Comparison of ENCODE assay signal across 23 cellular contexts in the genomic region with DNA sequence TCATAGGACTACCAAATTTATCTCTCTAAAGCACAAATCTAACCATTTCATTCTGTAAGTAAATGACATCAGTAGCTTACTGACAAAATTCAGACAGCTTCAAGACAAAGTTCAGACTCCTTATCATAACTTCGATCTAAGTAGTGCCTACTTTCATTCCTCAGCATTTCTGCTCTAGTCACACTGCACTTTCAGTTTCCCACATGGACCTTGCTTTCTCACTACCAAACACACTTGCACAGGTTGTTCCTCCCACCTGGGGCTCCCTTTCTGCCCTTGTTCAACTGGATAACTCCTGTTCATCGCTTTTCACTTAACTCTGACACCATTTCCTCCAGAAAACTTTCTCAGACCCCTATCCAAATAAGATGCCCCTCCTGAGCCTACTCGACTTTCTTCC. TPM values are rescaled to one million over a fixed set of nuclear protein-coding genes. Genes with fewer than 3 reads are reported as not detected.
DNase-seq lines count a peak whose midpoint lies in the region; ATAC-seq, FAIRE-seq and TF ChIP-seq lines count a peak whose summit lies in the region.
"Had no signal": no experiment of that assay in that cellular context is flagged by ENCODE, and none has a peak within 500 bp of the region (broad histone marks: within the 10 kb centered on the region; RNA-seq: fewer than 3 reads in every experiment).

No MANE protein-coding gene starts in this region.

- H3K27me3 Mint-ChIP-seq in mesothelial cell of epicardium (ENCODE audit: low read depth): no peaks in the 10 kb centered on the region

- DNase-seq in endothelial cell of umbilical vein (ENCODE audit: low read depth, low spot score): no peak
- no peak for DNase-seq in right cardiac atrium
- no peak for DNase-seq in mesothelial cell of epicardium (ENCODE audit: low spot score in 2 of 2, unreplicated experiment in 2 of 2)
- DNase-seq in thyroid gland: no peak
- DNase-seq: BE2C, Caco-2, EL, KBM-7, NCI-H1436, NCI-H2029, NCI-H2171, NCI-H526, SW 1271 had no signal

- H3K9me3 ChIP-seq in Loucy (ENCODE audit: insufficient read depth, low read depth, low read length) (no peaks in the 10 kb centered on the region), endothelial cell of umbilical vein (replicated peaks; ENCODE audit: control insufficient read depth, insufficient read depth, low read length) (no peaks in the 10 kb centered on the region), right cardiac atrium (ENCODE audit: control insufficient read depth, low read length) (no peaks in the 10 kb centered on the region), thyroid gland (no peaks in the 10 kb centered on the region)
- H3K9me3 ChIP-seq: BE2C, Caco-2, SJSA1 had no signal

- H3K4me1 ChIP-seq in ACC112 (ENCODE audit: control insufficient read depth, insufficient read depth, low read length, unreplicated experiment) (no peaks in the 10 kb centered on the region), Loucy (ENCODE audit: insufficient read depth, low read length, poor library complexity, severe bottlenecking) (no peaks in the 10 kb centered on the region), endothelial cell of umbilical vein (ENCODE audit: control insufficient read depth, extremely low read depth, insufficient read depth, low read length) (no peaks in the 10 kb centered on the region), right cardiac atrium (ENCODE audit: control insufficient read depth, insufficient read depth, low read length) (no peaks in the 10 kb centered on the region), thyroid gland (no peaks in the 10 kb centered on the region)
- H3K4me1 ChIP-seq: BE2C, Caco-2, SJSA1 had no signal

- H3K9me3 Mint-ChIP-seq in mesothelial cell of epicardium: no peaks in the 10 kb centered on the region
- H3K9me3 Mint-ChIP-seq: GM23338 had no signal

- no peak overlapping the region for H3K4me2 ChIP-seq in Loucy (ENCODE audit: low read depth, low read length, poor library complexity, severe bottlenecking)
- H3K4me2 ChIP-seq in endothelial cell of umbilical vein (ENCODE audit: insufficient read depth, low read length): no peak overlapping the region
- H3K4me2 ChIP-seq: GM23338 had no signal

- no peak overlapping the region for H3K4me3 Mint-ChIP-seq in mesothelial cell of epicardium
- H3K4me3 Mint-ChIP-seq: CD4-positive, CD25-positive, alpha-beta regulatory T cell; GM23338 had no signal

- no TSS peak for BruUV-seq in endothelial cell of umbilical vein (replicated peaks; lab: Mats Ljungman, UMichigan)

- POLR2A ChIA-PET in endothelial cell of umbilical vein (lab: Charles Lee): no interaction called here

- CTCF ChIA-PET in endothelial cell of umbilical vein (lab: Charles Lee): no interaction called here

- TF ChIP-seq POLR2A in endothelial cell of umbilical vein (IDR thresholded peaks at IDR 0.05; ENCODE audit: low read depth, low read length) (no peak), thyroid gland (IDR thresholded peaks at IDR 0.05) (no peak)

- dilution Hi-C loops in endothelial cell of umbilical vein (cut with MboI; ENCODE audit: extremely low pct_ligation_motif_present, low sequenced_read_pairs): no loop called here

- no peak overlapping the region for H3K4me3 ChIP-seq in ACC112 (ENCODE audit: low read depth, low read length)
- no peak overlapping the region for H3K4me3 ChIP-seq in Loucy (ENCODE audit: low read length, poor library complexity, severe bottlenecking)
- no peak overlapping the region for H3K4me3 ChIP-seq in endothelial cell of umbilical vein (replicated peaks in 1 of 3; ENCODE audit: insufficient read depth in 1 of 3, low read depth in 1 of 3, low read length in 3 of 3)
- no peak overlapping the region for H3K4me3 ChIP-seq in right cardiac atrium (ENCODE audit: low read length)
- no peak overlapping the region for H3K4me3 ChIP-seq in thyroid gland (replicated peaks in 1 of 3)
- H3K4me3 ChIP-seq: GM12878, GM23338, SJSA1 had no signal

- 88% methylated on average over 3 of the region's 3 CpGs for WGBS in right cardiac atrium
- WGBS in thyroid gland, 2 donors: 67 to 70% methylated on average over 3 of the region's 3 CpGs

- FAIRE-seq in endothelial cell of umbilical vein (lab: Jason Lieb, UNC): no peak
- FAIRE-seq: GM12878 had no signal

- no peaks in the 10 kb centered on the region for H4K20me1 ChIP-seq in Loucy (ENCODE audit: insufficient read depth, low read length, poor library complexity, severe bottlenecking)
- no peaks in the 10 kb centered on the region for H4K20me1 ChIP-seq in endothelial cell of umbilical vein (replicated peaks; ENCODE audit: control insufficient read depth, extremely low read depth, insufficient read depth, low read length)

- H3K4me1 Mint-ChIP-seq in mesothelial cell of epicardium: no peaks in the 10 kb centered on the region
- H3K4me1 Mint-ChIP-seq: CD4-positive, CD25-positive, alpha-beta regulatory T cell; GM23338 had no signal

- H3K36me3 Mint-ChIP-seq in mesothelial cell of epicardium: no peaks in the 10 kb centered on the region
- H3K36me3 Mint-ChIP-seq: CD4-positive, CD25-positive, alpha-beta regulatory T cell had no signal

- H3K36me3 ChIP-seq in ACC112 (ENCODE audit: insufficient read depth, low read length) (no peaks in the 10 kb centered on the region), Loucy (ENCODE audit: insufficient read depth, low read length) (no peaks in the 10 kb centered on the region), endothelial cell of umbilical vein (ENCODE audit: control insufficient read depth in 2 of 2, extremely low read depth in 1 of 2, insufficient read depth in 2 of 2, low read length in 2 of 2) (no peaks in the 10 kb centered on the region), thyroid gland (no peaks in the 10 kb centered on the region)
- H3K36me3 ChIP-seq: BE2C, SJSA1 had no signal

- H2AFZ ChIP-seq in ACC112 (ENCODE audit: low read length, unreplicated experiment) (peak overlapping the region; percentile 55), Loucy (ENCODE audit: low read length) (peak overlapping the region; percentile 57; the same call in 1 of the 2 replicates), endothelial cell of umbilical vein (ENCODE audit: low read depth, low read length) (no peak overlapping the region)

- H3K9me2 ChIP-seq in Loucy (replicated peaks; ENCODE audit: low read depth, low read length): no peaks in the 10 kb centered on the region

- no peak for TF ChIP-seq CTCF in Loucy (conservative IDR thresholded peaks at IDR 0.05; ENCODE audit: low read length)
- TF ChIP-seq CTCF in endothelial cell of umbilical vein (IDR thresholded peaks at IDR 0.05; ENCODE audit: extremely low read depth in 1 of 2, insufficient read depth in 1 of 2, low read depth in 1 of 2, low read length in 2 of 2): no peak
- TF ChIP-seq CTCF in mesothelial cell of epicardium (IDR thresholded peaks at IDR 0.05; ENCODE audit: unreplicated experiment): no peak
- TF ChIP-seq CTCF in thyroid gland (IDR thresholded peaks at IDR 0.05): no peak

- H3K9me1 ChIP-seq in endothelial cell of umbilical vein (replicated peaks; ENCODE audit: control insufficient read depth, extremely low read depth, insufficient read depth, low read length): no peaks in the 10 kb centered on the region

- no peaks in the 10 kb centered on the region for H3F3A ChIP-seq in Loucy (ENCODE audit: low read depth)

- ATAC-seq in GM18867 (IDR thresholded peaks at IDR 0.05; ENCODE audit: unreplicated experiment) (peak; percentile 47), right cardiac atrium (no peak), GM19328 (IDR thresholded peaks at IDR 0.05; ENCODE audit: unreplicated experiment) (no peak)
- ATAC-seq: GM12878, GM23338, HCT116, Panc1 had no signal

- H3K79me2 ChIP-seq in ACC112 (ENCODE audit: control insufficient read depth, insufficient read depth, low read length, unreplicated experiment): no peaks in the 10 kb centered on the region
- H3K79me2 ChIP-seq in Loucy (ENCODE audit: insufficient read depth, low read length): no peaks in the 10 kb centered on the region
- no peaks in the 10 kb centered on the region for H3K79me2 ChIP-seq in endothelial cell of umbilical vein (ENCODE audit: control insufficient read depth, insufficient read depth, low read length)

- H3K9ac ChIP-seq in Loucy (ENCODE audit: low read depth, low read length, poor library complexity, severe bottlenecking) (no peak overlapping the region), endothelial cell of umbilical vein (replicated peaks; ENCODE audit: extremely low read depth, insufficient read depth, low read length) (no peak overlapping the region)

- intact Hi-C loops in endothelial cell of umbilical vein (cut with micrococcal nuclease): no loop called here
- intact Hi-C loops in right cardiac atrium (cut with DNase I): no loop called here
- intact Hi-C loops in thyroid gland (cut with DNase I): no loop called here

- H3K27me3 ChIP-seq in ACC112 (ENCODE audit: insufficient read depth, low read length) (no peaks in the 10 kb centered on the region), Loucy (ENCODE audit: insufficient read depth, low read length, poor library complexity, severe bottlenecking) (no peaks in the 10 kb centered on the region), endothelial cell of umbilical vein (ENCODE audit: control insufficient read depth in 2 of 2, insufficient read depth in 2 of 2, low read length in 2 of 2) (peaks cover 11 to 19% of the 10 kb centered on the region in 2 experiments), right cardiac atrium (ENCODE audit: control insufficient read depth, insufficient read depth) (no peaks in the 10 kb centered on the region), thyroid gland (no peaks in the 10 kb centered on the region)
- H3K27me3 ChIP-seq: BE2C, SJSA1 had no signal

- H3K27ac Mint-ChIP-seq in mesothelial cell of epicardium: no peak overlapping the region
- H3K27ac Mint-ChIP-seq: CD4-positive, CD25-positive, alpha-beta regulatory T cell; GM23338 had no signal

- H3K27ac ChIP-seq in ACC112 (ENCODE audit: low read depth, low read length): no peak overlapping the region
- H3K27ac ChIP-seq in endothelial cell of umbilical vein (ENCODE audit: insufficient read depth, low read depth, low read length): no peak overlapping the region
- no peak overlapping the region for H3K27ac ChIP-seq in right cardiac atrium (ENCODE audit: low read length)
- no peak overlapping the region for H3K27ac ChIP-seq in thyroid gland
- H3K27ac ChIP-seq: SJSA1 had no signal

RNA-seq across cellular contexts. Expression of a gene that starts 22.1 kb away (rescaled TPM):
- 18.1 and 19.9 TPM in 2 replicates for total RNA-seq in endothelial cell of umbilical vein
- polyA plus RNA-seq in endothelial cell of umbilical vein: 1.1 and 1.7 TPM in 2 replicates
- 1.3 and 2.2 TPM in 2 replicates for polyA plus RNA-seq in endothelial cell of umbilical vein (2011; cell fraction: cytosol; rRNA removed)
- 43.9 and 79.3 TPM in 2 replicates for polyA plus RNA-seq in endothelial cell of umbilical vein (2011; cell fraction: nucleus; rRNA removed)
- polyA plus RNA-seq in endothelial cell of umbilical vein (2012): 3.9 and 4.5 TPM in 2 replicates
- polyA minus RNA-seq in endothelial cell of umbilical vein: 7.9 and 8.3 TPM in 2 replicates
- polyA minus RNA-seq in endothelial cell of umbilical vein (2011; cell fraction: cytosol; rRNA and poly(A)+ RNA removed): 6.5 TPM
- polyA minus RNA-seq in endothelial cell of umbilical vein (2011; cell fraction: nucleus; rRNA and poly(A)+ RNA removed): 31.1 and 55.3 TPM in 2 replicates
- total RNA-seq in right cardiac atrium: 1 to 10 TPM in 3 of 4 donors, under 1 TPM in 1; 0.94 to 1.6 (median 1.3) TPM
- 0.38 TPM for polyA plus RNA-seq in right cardiac atrium
- 16.6 to 18.0 TPM (median 16.8 TPM) in 3 replicates for total RNA-seq in mesothelial cell of epicardium
- total RNA-seq in thyroid gland: 1 to 10 TPM in 3 of 4 donors, under 1 TPM in 1; 0.94 to 3.2 (median 1.5) TPM

RNA-seq across cellular contexts. Expression of a gene that starts 24.1 kb away (rescaled TPM):
- 180 and 200 TPM in 2 replicates for total RNA-seq in endothelial cell of umbilical vein
- polyA plus RNA-seq in endothelial cell of umbilical vein: 42.4 and 50.8 TPM in 2 replicates
- polyA plus RNA-seq in endothelial cell of umbilical vein (2011; cell fraction: cytosol; rRNA removed): 28.5 and 31.2 TPM in 2 replicates
- polyA plus RNA-seq in endothelial cell of umbilical vein (2011; cell fraction: nucleus; rRNA removed): 169 and 172 TPM in 2 replicates
- polyA plus RNA-seq in endothelial cell of umbilical vein (2012): 57.2 and 68.8 TPM in 2 replicates
- polyA minus RNA-seq in endothelial cell of umbilical vein: 405 and 454 TPM in 2 replicates
- polyA minus RNA-seq in endothelial cell of umbilical vein (2011; cell fraction: cytosol; rRNA and poly(A)+ RNA removed): 2.8 TPM
- polyA minus RNA-seq in endothelial cell of umbilical vein (2011; cell fraction: nucleus; rRNA and poly(A)+ RNA removed): 424 and 619 TPM in 2 replicates
- total RNA-seq in right cardiac atrium: 10 to 100 TPM; 21.2 to 28.2 (median 25.3) TPM
- polyA plus RNA-seq in right cardiac atrium: 6.1 TPM
- total RNA-seq in mesothelial cell of epicardium: 17.5 to 24.2 TPM (median 22.0 TPM) in 3 replicates
- total RNA-seq in thyroid gland: 10 to 100 TPM; 22.9 to 34.7 (median 30.7) TPM
